In genomic region chr17:7466644-7467341, GRCh38 we compare ENCODE assay signal across 10 cellular contexts. TPM values are rescaled to one million over a fixed set of nuclear protein-coding genes. Genes with fewer than 3 reads are reported as not detected.
DNase-seq lines count a peak whose midpoint lies in the region; ATAC-seq and TF ChIP-seq lines count a peak whose summit lies in the region.
"Had no signal": no experiment of that assay in that cellular context is flagged by ENCODE, and none has a peak within 500 bp of the region (broad histone marks: within the 10 kb centered on the region; RNA-seq: fewer than 3 reads in every experiment).

No MANE protein-coding gene starts in this region.

- DNase-seq in AG10803 (ENCODE audit: low read depth) (peak; percentile 50), PC-3 (peak; percentile 16), endodermal cell (no peak), natural killer cell (no peak), Kasumi-1 (lab: John Stamatoyannopoulos, UW) (no peak), COLO829 (ENCODE audit: low spot score) (no peak), SIG-M5 treated with dmso at 0.1 percent for 504 hours (lab: John Stamatoyannopoulos, UW; ENCODE audit: unreplicated experiment) (no peak)
- no peak for DNase-seq in effector memory CD8-positive, alpha-beta T cell
- DNase-seq: GF-D8 had no signal

- H3K4me1 Mint-ChIP-seq in endodermal cell = no peaks in the 10 kb centered on the region
- peaks cover 13 to 31% of the 10 kb centered on the region in 2 donors for H3K4me1 Mint-ChIP-seq in natural killer cell
- H3K4me1 Mint-ChIP-seq in effector memory CD8-positive, alpha-beta T cell (ENCODE audit: low read depth in 2 of 2) = peaks cover 15 to 24% of the 10 kb centered on the region in 2 donors

- no peaks in the 10 kb centered on the region for H3K27me3 ChIP-seq in PC-3 (ENCODE audit: low read length)
- H3K27me3 ChIP-seq in endodermal cell (ENCODE audit: control insufficient read depth, insufficient read depth, low read length, poor library complexity, severe bottlenecking) = no peaks in the 10 kb centered on the region

- H3K9ac ChIP-seq in PC-3 (ENCODE audit: low read length) (no peak overlapping the region), endodermal cell (ENCODE audit: extremely low read depth, low read length, poor library complexity, severe bottlenecking) (no peak overlapping the region)

- H3K9me3 Mint-ChIP-seq in endodermal cell = no peaks in the 10 kb centered on the region
- H3K9me3 Mint-ChIP-seq in natural killer cell = no peaks in the 10 kb centered on the region
- no peaks in the 10 kb centered on the region for H3K9me3 Mint-ChIP-seq in effector memory CD8-positive, alpha-beta T cell

- no peak overlapping the region for H3K27ac ChIP-seq in PC-3 (ENCODE audit: low read length)
- H3K27ac ChIP-seq in endodermal cell (ENCODE audit: low read depth, low read length) = no peak overlapping the region

- no peak overlapping the region for H3K4me2 ChIP-seq in PC-3 (ENCODE audit: low read length)

- H3K9me2 ChIP-seq in PC-3 (replicated peaks; ENCODE audit: low read length) = no peaks in the 10 kb centered on the region

- POLR2A ChIA-PET in PC-3 (lab: Charles Lee; ENCODE audit: unreplicated experiment) = no interaction called here

- no peak overlapping the region for H2AFZ ChIP-seq in PC-3 (ENCODE audit: low read length)

- no peak; the same call in 1 of the 2 replicates for ATAC-seq in PC-3
- peak in 2 of 3 donors; percentile 13 to 17 for ATAC-seq in natural killer cell
- ATAC-seq in effector memory CD8-positive, alpha-beta T cell (replicated peaks) = no peak

- 92 to 97% methylated on average over 13 to 15 of the region's 16 CpGs for WGBS in endodermal cell (ENCODE audit: insufficient coverage in 1 of 2, insufficient read length in 1 of 2), 2 experiments

- H3K36me3 Mint-ChIP-seq in endodermal cell (ENCODE audit: low read depth) = peaks cover 19% of the 10 kb centered on the region
- no peaks in the 10 kb centered on the region for H3K36me3 Mint-ChIP-seq in natural killer cell
- H3K36me3 Mint-ChIP-seq in effector memory CD8-positive, alpha-beta T cell (ENCODE audit: insufficient read depth) = peaks cover 43% of the 10 kb centered on the region

- BruUV-seq in PC-3 (replicated peaks; lab: Mats Ljungman, UMichigan) = no TSS peak

- H4K20me1 ChIP-seq in PC-3 (ENCODE audit: low read length) = no peaks in the 10 kb centered on the region

- H3K79me2 ChIP-seq in PC-3 (ENCODE audit: low read length) = peaks cover 18% of the 10 kb centered on the region; the same call in 1 of the 2 replicates

- H3K4me1 ChIP-seq in PC-3 (ENCODE audit: insufficient read depth, low read length) = no peaks in the 10 kb centered on the region
- H3K4me1 ChIP-seq in endodermal cell (ENCODE audit: control insufficient read depth, insufficient read depth, low read length) = no peaks in the 10 kb centered on the region

- no peaks in the 10 kb centered on the region for H3K9me3 ChIP-seq in PC-3 (ENCODE audit: low read length)
- H3K9me3 ChIP-seq in endodermal cell (ENCODE audit: control insufficient read depth, low read length) = no peaks in the 10 kb centered on the region

- H3K27me3 Mint-ChIP-seq in endodermal cell (ENCODE audit: insufficient read depth) (no peaks in the 10 kb centered on the region), natural killer cell (ENCODE audit: low read depth in 2 of 2) (no peaks in the 10 kb centered on the region)
- H3K27me3 Mint-ChIP-seq in effector memory CD8-positive, alpha-beta T cell = no peaks in the 10 kb centered on the region

- no peak overlapping the region for H3K4me3 Mint-ChIP-seq in endodermal cell
- H3K4me3 Mint-ChIP-seq in natural killer cell = no peak overlapping the region
- no peak overlapping the region for H3K4me3 Mint-ChIP-seq in effector memory CD8-positive, alpha-beta T cell

- H3F3A ChIP-seq in PC-3 (ENCODE audit: low read length, unreplicated experiment) = no peaks in the 10 kb centered on the region

- intact Hi-C loops in PC-3 (cut with micrococcal nuclease) (no loop called here), natural killer cell (cut with micrococcal nuclease) (no loop called here)

- TF ChIP-seq CTCF in AG10803 (conservative IDR thresholded peaks at IDR 0.05; ENCODE audit: low read length) = no peak
- TF ChIP-seq CTCF in PC-3 (conservative IDR thresholded peaks at IDR 0.05; ENCODE audit: low read depth, low read length) = no peak
- no peak for TF ChIP-seq CTCF in endodermal cell (conservative IDR thresholded peaks at IDR 0.05)
- TF ChIP-seq CTCF in natural killer cell (IDR thresholded peaks at IDR 0.05) = no peak

- H3K36me3 ChIP-seq in PC-3 (ENCODE audit: low read depth, low read length) (no peaks in the 10 kb centered on the region; the same call in 1 of the 2 replicates), endodermal cell (ENCODE audit: control insufficient read depth, insufficient read depth, low read length) (peaks cover 11% of the 10 kb centered on the region)

- CTCF ChIA-PET in PC-3 (lab: Charles Lee) = interaction anchor here (0.6 kb wide), 1 partner anchor 38 kb away, joined by 8 read pairs; no protein-coding TSS in a partner anchor

- H3K4me3 ChIP-seq in AG10803 (ENCODE audit: low read length) = no peak overlapping the region
- no peak overlapping the region for H3K4me3 ChIP-seq in PC-3 (ENCODE audit: low read length)
- H3K4me3 ChIP-seq in endodermal cell (ENCODE audit: low read length) = no peak overlapping the region

- H3K27ac Mint-ChIP-seq in endodermal cell = peak overlapping the region; percentile 78
- peak overlapping the region; percentile 46 to 82 for H3K27ac Mint-ChIP-seq in natural killer cell
- peak overlapping the region in 1 of 2 donors; percentile 51 for H3K27ac Mint-ChIP-seq in effector memory CD8-positive, alpha-beta T cell

RNA-seq across cellular contexts. Expression of gene ZBTB4, which starts 12.6 kb away (rescaled TPM):
- total RNA-seq in PC-3 (2014; rRNA removed) = 14.7 and 18.4 TPM in 2 replicates
- total RNA-seq in endodermal cell = 10 to 100 TPM; 18.8 to 25.5 TPM
- polyA plus RNA-seq in endodermal cell (2013, experiment 1 of 2) = 13.0 TPM
- polyA plus RNA-seq in endodermal cell (2013, experiment 2 of 2) = 12.7 TPM
- 10 to 100 TPM; 64.0 to 72.5 (median 68.4) TPM for total RNA-seq in natural killer cell

RNA-seq across cellular contexts. Expression of gene SLC35G6, which starts 14.5 kb away (rescaled TPM):
- not detected in 2 replicates for total RNA-seq in PC-3 (2014; rRNA removed)
- total RNA-seq in endodermal cell = under 1 TPM in 1 of 2 donors, not detected in 1; 0.33 TPM
- polyA plus RNA-seq in endodermal cell (2013, experiment 1 of 2) = not detected
- polyA plus RNA-seq in endodermal cell (2013, experiment 2 of 2) = not detected
- not detected for total RNA-seq in natural killer cell
- total RNA-seq: T-helper 1 cell treated with Interleukin-12 subunit alpha and Interleukin-12 subunit beta and Interleukin-4 antibody, amounts not matched to agents 30 ng/mL and 1 ng/mL, for 36 hours had no signal

RNA-seq across cellular contexts. Expression of gene POLR2A, which starts 17.4 kb away (rescaled TPM):
- 47.1 and 95.7 TPM in 2 replicates for total RNA-seq in PC-3 (2014; rRNA removed)
- total RNA-seq in endodermal cell = 100 to 1,000 TPM; 129 to 189 TPM
- 111 TPM for polyA plus RNA-seq in endodermal cell (2013, experiment 1 of 2)
- polyA plus RNA-seq in endodermal cell (2013, experiment 2 of 2) = 96.6 TPM
- 100 to 1,000 TPM; 515 to 879 (median 524) TPM for total RNA-seq in natural killer cell

RNA-seq across cellular contexts. Expression of gene CHRNB1, which starts 21.9 kb away (rescaled TPM):
- 2.1 and 2.9 TPM in 2 replicates for total RNA-seq in PC-3 (2014; rRNA removed)
- total RNA-seq in endodermal cell = 10 to 100 TPM in 1 of 2 donors, 1 to 10 TPM in 1; 8.7 to 11.6 TPM
- 17.3 TPM for polyA plus RNA-seq in endodermal cell (2013, experiment 1 of 2)
- 13.0 TPM for polyA plus RNA-seq in endodermal cell (2013, experiment 2 of 2)
- 10 to 100 TPM in 2 of 3 donors, 1 to 10 TPM in 1; 9.8 to 10.4 (median 10.2) TPM for total RNA-seq in natural killer cell

RNA-seq across cellular contexts. Expression of gene FGF11, which starts 27.5 kb away (rescaled TPM):
- 0.69 and 1.0 TPM in 2 replicates for total RNA-seq in PC-3 (2014; rRNA removed)
- total RNA-seq in endodermal cell = 1 to 10 TPM; 4.0 to 8.8 TPM
- 14.4 TPM for polyA plus RNA-seq in endodermal cell (2013, experiment 1 of 2)
- 15.3 TPM for polyA plus RNA-seq in endodermal cell (2013, experiment 2 of 2)
- 1 to 10 TPM; 1.2 to 4.2 (median 1.9) TPM for total RNA-seq in natural killer cell

Comparison
In these comparisons a context has a peak if more than half of its experiments do, and no peak if none do; other contexts are left out.
1. DNase-seq: peak in AG10803 (single experiment) and PC-3 (single experiment); none in endodermal cell (single experiment), natural killer cell (single experiment), Kasumi-1 (0 of 2), COLO829 (single experiment), SIG-M5 treated with dmso at 0.1 percent for 504 hours (single experiment) and effector memory CD8-positive, alpha-beta T cell (0 of 3).
2. ATAC-seq: peak in natural killer cell (2 of 3); none in PC-3 (single experiment) and effector memory CD8-positive, alpha-beta T cell (single experiment).